8 cellular contexts compared by ENCODE assay signal in genomic region chr12:22631863-22632463, GRCh38. TPM values are rescaled to one million over a fixed set of nuclear protein-coding genes. Genes with fewer than 3 reads are reported as not detected.
DNase-seq lines count a peak whose midpoint lies in the region; ATAC-seq, FAIRE-seq and TF ChIP-seq lines count a peak whose summit lies in the region.
"Had no signal": no experiment of that assay in that cellular context is flagged by ENCODE, and none has a peak within 500 bp of the region (broad histone marks: within the 10 kb centered on the region; RNA-seq: fewer than 3 reads in every experiment).

No MANE protein-coding gene starts in this region.

- H3K4me3 ChIP-seq in coronary artery (no peak overlapping the region), pancreas (no peak overlapping the region)

- TF ChIP-seq CTCF in coronary artery (IDR thresholded peaks at IDR 0.05) (peak; percentile 26), pancreas (IDR thresholded peaks at IDR 0.05) (peak in 3 of 4 donors; percentile 32 to 46 (median 34))

- H3K4me1 ChIP-seq in pancreas = peaks cover 2 to 38% (median 27%) of the 10 kb centered on the region in 3 donors

- H3K36me3 ChIP-seq in pancreas = no peaks in the 10 kb centered on the region

- intact Hi-C loops in pancreas (cut with DNase I) (loop anchor here in 1 of 3 donors (10.0 kb wide), 1 partner anchor 97 kb away; no protein-coding TSS in a partner anchor), left colon (cut with DNase I, micrococcal nuclease) (no loop called here)

- H3K27me3 ChIP-seq in pancreas = no peaks in the 10 kb centered on the region

- H3K27ac ChIP-seq in coronary artery (no peak overlapping the region), pancreas (no peak overlapping the region)

- peak in 3 of 4 donors; percentile 48 to 58 (median 49) for ATAC-seq in pancreas
- no peak for ATAC-seq in left colon

- peak; percentile 55 for DNase-seq in ELR (ENCODE audit: low read depth)
- peak; percentile 50 for DNase-seq in NAMALWA (ENCODE audit: low spot score)
- no peak for DNase-seq in coronary artery (ENCODE audit: low spot score)
- no peak for DNase-seq in pancreas
- no peak for DNase-seq in NCI-H187 (lab: John Stamatoyannopoulos, UW)
- no peak for DNase-seq in left colon
- DNase-seq in GM12891 (ENCODE audit: insufficient read length, low spot score) = no peak
- DNase-seq: stimulated activated CD4-positive, alpha-beta T cell treated with anti-CD3 and anti-CD28 coated beads, Interleukin-2, amount 100 ng/mL, for 48 hours had no signal

- TF ChIP-seq POLR2A in GM12891 (IDR thresholded peaks at IDR 0.05; ENCODE audit: low read depth, low read length) = no peak

- peak; percentile 97 for FAIRE-seq in pancreas (lab: Jason Lieb, UNC)
- FAIRE-seq in GM12891 (lab: Jason Lieb, UNC) = no peak

- no peaks in the 10 kb centered on the region for H3K9me3 ChIP-seq in pancreas

- 47 to 50% methylated on average over 3 of the region's 3 CpGs for WGBS in pancreas, 2 donors

TF ChIP-seq in GM12891, 5 proteins besides CTCF, POLR2A, EP300 and RAD21:
- no peak for TF ChIP-seq SPI1 (IDR thresholded peaks at IDR 0.05; ENCODE audit: low read depth, low read length)

RNA-seq across cellular contexts. Expression of gene ETNK1, which starts 7.0 kb away (rescaled TPM):
- 10 to 100 TPM; 17.7 to 44.7 (median 23.8) TPM for total RNA-seq in pancreas
- polyA plus RNA-seq in pancreas = 10 to 100 TPM; 14.8 to 21.0 TPM
- 100 to 1,000 TPM in 1 of 2 donors, 10 to 100 TPM in 1; 81.3 to 115 TPM for total RNA-seq in left colon
- polyA plus RNA-seq in GM12891 (2012; ENCODE audit: low read depth, missing spikeins) = 13.4 TPM

Comparison
In these comparisons a context has a peak if more than half of its experiments do, and no peak if none do; other contexts are left out.
1. DNase-seq: peak in ELR (single experiment) and NAMALWA (single experiment); none in coronary artery (single experiment), pancreas (0 of 6), NCI-H187 (0 of 2), left colon (0 of 2) and GM12891 (single experiment).